Comparison of ENCODE assay signal across 22 cellular contexts in genomic region chr6:87617405-87617804, GRCh38.
"Had no signal": no experiment of that assay in that cellular context is flagged by ENCODE, and none has a peak within 500 bp of the region (broad histone marks: within the 10 kb centered on the region; RNA-seq: fewer than 3 reads in every experiment).

No MANE protein-coding gene starts in this region.

- H3K4me3 ChIP-seq: colonic mucosa, esophagus squamous epithelium, hepatocyte, left lung, lower lobe of right lung, ovary, skin epidermis, spleen, suprapubic skin, thyroid gland had no signal

- H3K9me3 ChIP-seq: colonic mucosa, esophagus squamous epithelium, left lung, lower lobe of right lung, ovary, spleen, suprapubic skin, thyroid gland had no signal

- H3K27me3 ChIP-seq: colonic mucosa, esophagus squamous epithelium, hepatocyte, left lung, ovary, spleen, suprapubic skin, thyroid gland had no signal

- ATAC-seq: left lung; lower lobe of right lung; natural killer cell; sciatic nerve; stimulated activated naive CD8-positive, alpha-beta T cell treated with anti-CD3 and anti-CD28 coated beads, Interleukin-15, amount 100 ng/mL, for 72 hours had no signal

- H3K4me1 ChIP-seq: colonic mucosa, left lung, lower lobe of right lung, spleen, suprapubic skin, thyroid gland had no signal

- H3K36me3 ChIP-seq: colonic mucosa, ovary had no signal

- H3K27ac ChIP-seq: colonic mucosa, esophagus squamous epithelium, hepatocyte, left lung, lower lobe of right lung, ovary, skin epidermis, spleen, suprapubic skin, thyroid gland had no signal

- DNase-seq: colonic mucosa; effector CD8-positive, alpha-beta T cell; esophagus squamous epithelium; foreskin melanocyte; left cardiac atrium; left lung; lower lobe of right lung; natural killer cell; occipital lobe; ovary; posterior cingulate gyrus; retina; spleen; stimulated activated CD4-positive, alpha-beta T cell treated with anti-CD3 and anti-CD28 coated beads, Interleukin-2, amount 100 ng/mL, for 48 hours; stimulated activated naive CD4-positive, alpha-beta T cell; stimulated activated naive CD8-positive, alpha-beta T cell treated with anti-CD3 and anti-CD28 coated beads, Interleukin-15, amount 100 ng/mL, for 72 hours; thyroid gland; trophoblast cell had no signal
